ENCODE assay signal across 8 cellular contexts in genomic region chr13:20901668-20902437, GRCh38. TPM values are rescaled to one million over a fixed set of nuclear protein-coding genes. Genes with fewer than 3 reads are reported as not detected.
DNase-seq lines count a peak whose midpoint lies in the region; ATAC-seq, FAIRE-seq and TF ChIP-seq lines count a peak whose summit lies in the region.

No MANE protein-coding gene starts in this region.

- H3K9me2 ChIP-seq in PC-9 (ENCODE audit: insufficient read depth) = no peaks in the 10 kb centered on the region

- peak; percentile 70 to 71 for DNase-seq in Caco-2
- peak in 1 of 2 experiments; percentile 20 for DNase-seq in PC-9
- peak; percentile 2 for DNase-seq in astrocyte (ENCODE audit: low read depth)
- DNase-seq in mucosa of gallbladder (ENCODE audit: low spot score) = no peak

- H3K27ac ChIP-seq in PC-9 (peak overlapping the region; percentile 60), astrocyte (ENCODE audit: low read depth, low read length) (peak overlapping the region; percentile 95), skin epidermis (peak overlapping the region; percentile 76 to 97 (median 92))

- H2AFZ ChIP-seq in PC-9 = peak overlapping the region; percentile 83
- peak overlapping the region; percentile 100 for H2AFZ ChIP-seq in astrocyte (ENCODE audit: low read depth, low read length)

- H3K4me2 ChIP-seq in PC-9 (peak overlapping the region; percentile 93), astrocyte (ENCODE audit: low read length) (peak overlapping the region; percentile 99)

- no peak for FAIRE-seq in astrocyte (lab: Jason Lieb, UNC)

- no peaks in the 10 kb centered on the region for H3K27me3 Mint-ChIP-seq in Caco-2 (ENCODE audit: insufficient read depth, unreplicated experiment)
- no peaks in the 10 kb centered on the region for H3K27me3 Mint-ChIP-seq in astrocyte (ENCODE audit: low read depth, unreplicated experiment)

- H3K27me3 ChIP-seq in Caco-2 (replicated peaks; ENCODE audit: control insufficient read depth, insufficient read depth, low read length) (no peaks in the 10 kb centered on the region), PC-9 (ENCODE audit: insufficient read depth, low read depth) (no peaks in the 10 kb centered on the region), astrocyte (ENCODE audit: insufficient read depth, low read length) (no peaks in the 10 kb centered on the region)

- H3K9ac ChIP-seq in astrocyte (ENCODE audit: low read length) = peak overlapping the region; percentile 99

- POLR2A ChIA-PET in Caco-2 (lab: Charles Lee) (interaction anchor here (0.6 to 2.8 kb wide), 4 partner anchors 31 to 275 kb away, joined by 3 to 13 read pairs (median 8); partner anchors contain the start of genes MRPL57 and SKA3), PC-9 (lab: Charles Lee; ENCODE audit: unreplicated experiment) (no interaction called here)

- no TSS peak for BruUV-seq in Caco-2 (replicated peaks; lab: Mats Ljungman, UMichigan)
- TSS peak; percentile 29 for BruUV-seq in PC-9 (replicated peaks; lab: Mats Ljungman, UMichigan)

- H3K4me1 ChIP-seq in Caco-2 = peaks cover 5% of the 10 kb centered on the region; the same call in 1 of the 2 replicates
- H3K4me1 ChIP-seq in PC-9 (replicated peaks; ENCODE audit: insufficient read depth) = peaks cover 10% of the 10 kb centered on the region
- H3K4me1 ChIP-seq in astrocyte (ENCODE audit: insufficient read depth, low read length) = no peaks in the 10 kb centered on the region

- peak; percentile 20 for ATAC-seq in GM19372 (IDR thresholded peaks at IDR 0.05; ENCODE audit: low read depth, unreplicated experiment)
- peak; percentile 32 for ATAC-seq in HG03439 (IDR thresholded peaks at IDR 0.05; ENCODE audit: unreplicated experiment)

- H3K36me3 ChIP-seq in Caco-2 (ENCODE audit: control insufficient read depth, insufficient read depth, low read length) (no peaks in the 10 kb centered on the region), PC-9 (ENCODE audit: low read depth) (no peaks in the 10 kb centered on the region), astrocyte (ENCODE audit: insufficient read depth, low read length) (no peaks in the 10 kb centered on the region)

- H3K9me3 ChIP-seq in Caco-2 (no peaks in the 10 kb centered on the region), PC-9 (ENCODE audit: insufficient read depth, low read depth) (no peaks in the 10 kb centered on the region), astrocyte (ENCODE audit: insufficient read depth, low read depth, low read length) (no peaks in the 10 kb centered on the region), iPS-18c (ENCODE audit: control insufficient read depth, insufficient read depth, low read length) (no peaks in the 10 kb centered on the region)

- H3K4me3 Mint-ChIP-seq in Caco-2 (ENCODE audit: unreplicated experiment) (peak overlapping the region; percentile 99), astrocyte (ENCODE audit: unreplicated experiment) (peak overlapping the region; percentile 96)

- peak overlapping the region; percentile 93 for H3K4me3 ChIP-seq in Caco-2 (ENCODE audit: low read depth, low read length)
- H3K4me3 ChIP-seq in PC-9 = peak overlapping the region; percentile 84
- peak overlapping the region; percentile 99 for H3K4me3 ChIP-seq in astrocyte (ENCODE audit: insufficient read depth, low read depth, low read length)
- H3K4me3 ChIP-seq in iPS-18c (ENCODE audit: insufficient read depth, low read depth, low read length) = peak overlapping the region; percentile 97
- H3K4me3 ChIP-seq in skin epidermis = peak overlapping the region; percentile 87 to 96 (median 96)

- peaks cover 27% of the 10 kb centered on the region for H3K36me3 Mint-ChIP-seq in Caco-2 (ENCODE audit: insufficient read depth, unreplicated experiment)
- no peaks in the 10 kb centered on the region for H3K36me3 Mint-ChIP-seq in astrocyte (ENCODE audit: low read depth, unreplicated experiment)

- H3K79me2 ChIP-seq in PC-9 (ENCODE audit: low read depth) (peaks cover 56% of the 10 kb centered on the region), astrocyte (ENCODE audit: insufficient read depth, low read length) (peaks cover 58% of the 10 kb centered on the region)

- H3K9me3 Mint-ChIP-seq in Caco-2 (ENCODE audit: unreplicated experiment) (no peaks in the 10 kb centered on the region), astrocyte (ENCODE audit: unreplicated experiment) (no peaks in the 10 kb centered on the region)

- H3K4me1 Mint-ChIP-seq in Caco-2 (ENCODE audit: low read depth, unreplicated experiment) = peaks cover 7% of the 10 kb centered on the region
- H3K4me1 Mint-ChIP-seq in astrocyte (ENCODE audit: low read depth, unreplicated experiment) = peaks cover 8% of the 10 kb centered on the region

- H3K27ac Mint-ChIP-seq in Caco-2 (ENCODE audit: unreplicated experiment) (peak overlapping the region; percentile 99), astrocyte (ENCODE audit: unreplicated experiment) (peak overlapping the region; percentile 87)

- peaks cover 20% of the 10 kb centered on the region; the same call in 1 of the 2 replicates for H4K20me1 ChIP-seq in PC-9 (ENCODE audit: insufficient read depth)
- H4K20me1 ChIP-seq in astrocyte (ENCODE audit: insufficient read depth, low read length) = peaks cover 3% of the 10 kb centered on the region

- CTCF ChIA-PET in Caco-2 (lab: Charles Lee) (interaction anchor here (1.5 kb wide), 1 partner anchor 23 kb away, joined by 4 read pairs; no protein-coding TSS in a partner anchor), PC-9 (lab: Charles Lee) (no interaction called here)

- intact Hi-C loops in Caco-2 (cut with micrococcal nuclease; ENCODE audit: unreplicated experiment) = loop anchor here (2.0 kb wide), 1 partner anchor 13 kb away; no protein-coding TSS in a partner anchor
- intact Hi-C loops in PC-9 (cut with micrococcal nuclease; ENCODE audit: unreplicated experiment) = no loop called here

- TF ChIP-seq CTCF in Caco-2 (IDR thresholded peaks at IDR 0.05; ENCODE audit: insufficient read depth in 1 of 2, low read depth in 1 of 2, low read length in 1 of 2, severe bottlenecking in 1 of 2, unreplicated experiment in 1 of 2) (no peak), PC-9 (conservative IDR thresholded peaks at IDR 0.05) (no peak), astrocyte (IDR thresholded peaks at IDR 0.05; ENCODE audit: insufficient read depth, low read depth, low read length) (no peak)

- H3F3A ChIP-seq in PC-9 (ENCODE audit: insufficient read depth, low read depth) = no peaks in the 10 kb centered on the region; the same call in 1 of the 2 replicates

RNA-seq across cellular contexts. Expression of gene XPO4, which starts 0.7 kb away (rescaled TPM):
- total RNA-seq in Caco-2 (2022) (31.3 and 33.3 TPM in 2 replicates), PC-9 (2021) (8.3 and 11.1 TPM in 2 replicates), astrocyte (19.3 and 19.9 TPM in 2 replicates), mucosa of gallbladder (12.0 TPM)
